In the genomic region with DNA sequence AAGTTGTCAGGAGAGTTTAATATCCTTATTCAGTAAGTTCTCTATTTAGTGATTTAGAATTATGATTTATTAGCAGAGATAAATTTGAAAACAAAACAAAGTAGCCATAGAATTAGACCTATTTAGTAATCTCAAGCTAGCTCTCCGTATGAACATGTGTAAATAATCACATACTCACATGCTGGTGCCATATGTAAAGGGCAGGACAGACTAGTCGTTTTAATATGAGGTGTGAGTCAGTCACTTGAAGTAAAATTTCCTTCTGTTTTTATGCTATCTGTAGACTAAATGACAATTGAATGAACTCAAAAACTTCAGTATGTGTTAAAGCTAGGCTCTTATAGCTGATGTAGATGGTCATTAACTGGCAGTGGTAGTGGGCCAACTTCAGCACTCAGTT, we compare ENCODE assay signal across 29 cellular contexts.
"Had no signal": no experiment of that assay in that cellular context is flagged by ENCODE, and none has a peak within 500 bp of the region (broad histone marks: within the 10 kb centered on the region; RNA-seq: fewer than 3 reads in every experiment).

No MANE protein-coding gene starts in this region.

- H3K4me3 Mint-ChIP-seq: activated CD4-positive, alpha-beta T cell treated with anti-CD3 and anti-CD28 coated beads for 36 hours; activated CD8-positive, alpha-beta T cell treated with anti-CD3 and anti-CD28 coated beads for 36 hours; activated naive CD4-positive, alpha-beta T cell treated with anti-CD3 and anti-CD28 coated beads, Interleukin-2, amount 50 U/mL, for 24 hours; central memory CD8-positive, alpha-beta T cell had no signal

- H3K9me2 ChIP-seq: SK-N-SH had no signal

- H3K36me3 ChIP-seq: breast epithelium had no signal

- H3K27me3 Mint-ChIP-seq: activated CD4-positive, alpha-beta T cell treated with anti-CD3 and anti-CD28 coated beads for 36 hours; activated CD8-positive, alpha-beta T cell treated with anti-CD3 and anti-CD28 coated beads for 36 hours; activated naive CD4-positive, alpha-beta T cell treated with anti-CD3 and anti-CD28 coated beads, Interleukin-2, amount 50 U/mL, for 24 hours; central memory CD8-positive, alpha-beta T cell had no signal

- H3K9me3 Mint-ChIP-seq: activated CD8-positive, alpha-beta T cell treated with anti-CD3 and anti-CD28 coated beads for 36 hours; activated naive CD4-positive, alpha-beta T cell treated with anti-CD3 and anti-CD28 coated beads, Interleukin-2, amount 50 U/mL, for 24 hours; central memory CD8-positive, alpha-beta T cell had no signal

- H3K4me2 ChIP-seq: SK-N-SH had no signal

- H3K27ac ChIP-seq: breast epithelium, RWPE1, SJCRH30, VCaP had no signal

- H3K9me3 ChIP-seq: breast epithelium, MG63, SJCRH30, SK-N-SH had no signal

- DNase-seq: activated CD4-positive, alpha-beta T cell treated with anti-CD3 and anti-CD28 coated beads for 36 hours; activated CD4-positive, alpha-beta T cell treated with anti-CD3 and anti-CD28 coated beads, Interleukin-2, amount 50 U/mL, for 1 hour; activated CD4-positive, CD25-positive, alpha-beta regulatory T cell; activated CD8-positive, alpha-beta memory T cell treated with anti-CD3 and anti-CD28 coated beads, Interleukin-2, amount 50 U/mL, for 4 hours; activated CD8-positive, alpha-beta T cell treated with anti-CD3 and anti-CD28 coated beads for 36 hours; aorta; MG63; MV-4-11; NCI-H1092 treated with DMSO at 0.1 percent for 48 hours; NCI-H1417 treated with DMSO at 0.1 percent for 48 hours; NCI-H1694; NCI-H2029; NCI-H2107; NCI-H2171 treated with DMSO at 0.1 percent for 48 hours; NCI-H345; NCI-H510A treated with DMSO at 0.1 percent for 48 hours; NCI-H69; NK-92 treated with Interleukin-12 subunit alpha and Interleukin-12 subunit beta, amount 100 ng/mL, for 24 hours; OCI-M1; Right ventricle myocardium superior; SJCRH30; SK-N-SH; T-helper 1 cell had no signal

- H3K27me3 ChIP-seq: breast epithelium, MG63, SJCRH30 had no signal

- H3K4me3 ChIP-seq: breast epithelium, MG63, SJCRH30 had no signal

- H3K4me1 ChIP-seq: breast epithelium, SJCRH30 had no signal

- ATAC-seq: activated CD4-positive, alpha-beta T cell treated with anti-CD3 and anti-CD28 coated beads for 36 hours; activated CD8-positive, alpha-beta T cell treated with anti-CD3 and anti-CD28 coated beads for 36 hours; Panc1 had no signal
